In the genomic region with DNA sequence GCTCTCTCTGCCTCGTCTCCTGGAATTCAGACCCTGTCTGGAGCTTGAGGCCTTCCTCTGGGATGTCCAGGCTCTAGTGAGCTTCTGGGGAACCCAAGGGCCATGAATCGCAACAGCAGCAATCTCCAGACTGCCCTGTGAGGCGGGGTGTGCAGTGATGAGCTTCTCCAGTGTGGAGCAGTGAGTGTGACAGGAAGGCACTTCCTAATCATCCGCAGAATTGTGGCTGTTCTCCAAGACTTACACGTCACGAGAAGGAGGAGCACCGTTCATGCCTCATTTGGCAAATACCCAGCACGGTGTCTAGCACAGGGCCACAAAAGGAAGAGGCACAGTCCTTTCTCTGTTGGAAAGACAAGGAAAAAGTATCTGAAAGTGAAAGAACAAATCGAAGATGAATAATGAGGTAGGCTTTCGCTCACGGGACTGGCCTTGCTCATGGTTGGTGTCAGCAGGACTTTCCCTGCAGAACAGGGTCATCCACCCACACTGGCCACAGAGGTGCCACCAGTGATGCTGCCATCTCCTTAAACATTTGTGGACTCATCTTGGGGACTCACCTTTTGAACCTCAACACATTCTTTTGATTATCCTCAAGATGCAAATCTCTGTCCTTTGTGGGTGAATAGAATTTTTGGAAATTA, we compare ENCODE assay signal across 9 cellular contexts.
DNase-seq lines count a peak whose midpoint lies in the region; ATAC-seq, FAIRE-seq and TF ChIP-seq lines count a peak whose summit lies in the region.
"Had no signal": no experiment of that assay in that cellular context is flagged by ENCODE, and none has a peak within 500 bp of the region (broad histone marks: within the 10 kb centered on the region; RNA-seq: fewer than 3 reads in every experiment).

No MANE protein-coding gene starts in this region.

- peaks cover under 1 to 8% of the 10 kb centered on the region in 2 donors for H3K4me1 ChIP-seq in gastrocnemius medialis

- in situ Hi-C loops in gastrocnemius medialis (cut with MboI; ENCODE audit: low sequenced_read_pairs in 4 of 4): no loop called here

- no peak for TF ChIP-seq CTCF in gastrocnemius medialis (IDR thresholded peaks at IDR 0.05 in 4 of 5, conservative IDR thresholded peaks at IDR 0.05 in 1 of 5)

- peak; percentile 85 for FAIRE-seq in RCC 7860 (lab: Jason Lieb, UNC)

- intact Hi-C loops in Right ventricle myocardium inferior (cut with DNase I): loop anchor here (1.0 kb wide), 1 partner anchor 34 kb away; no protein-coding TSS in a partner anchor
- intact Hi-C loops in gastrocnemius medialis (cut with DNase I; ENCODE audit: low total_unique reads): no loop called here

- H3K4me3 ChIP-seq in gastrocnemius medialis: no peak overlapping the region

- ATAC-seq in GM18861 (IDR thresholded peaks at IDR 0.05; ENCODE audit: unreplicated experiment) (peak; percentile 45), Right ventricle myocardium inferior (peak; percentile 71), gastrocnemius medialis (peak; percentile 60 to 65), HG02870 (IDR thresholded peaks at IDR 0.05; ENCODE audit: unreplicated experiment) (no peak), GM18517 (IDR thresholded peaks at IDR 0.05; ENCODE audit: unreplicated experiment) (no peak)
- ATAC-seq in activated CD4-positive, CD25-positive, alpha-beta regulatory T cell treated with anti-CD3 and anti-CD28 coated beads, Interleukin-2, amount 50 U/mL, for 24 hours: no peak

- peak overlapping the region in 1 of 4 donors; percentile 50 for H3K27ac ChIP-seq in gastrocnemius medialis

- H3K9me3 ChIP-seq in gastrocnemius medialis: no peaks in the 10 kb centered on the region

- DNase-seq in RCC 7860 (ENCODE audit: low spot score): peak; percentile 93
- peak; percentile 63 for DNase-seq in Right ventricle myocardium inferior (ENCODE audit: missing footprints)
- DNase-seq in gastrocnemius medialis: peak in 1 of 2 donors; percentile 46
- no peak for DNase-seq in NCI-H226
- DNase-seq: mesendoderm had no signal

- no peaks in the 10 kb centered on the region for H3K27me3 ChIP-seq in gastrocnemius medialis

- no peak for TF ChIP-seq POLR2A in gastrocnemius medialis (IDR thresholded peaks at IDR 0.05)

- no peaks in the 10 kb centered on the region for H3K36me3 ChIP-seq in gastrocnemius medialis

Comparison
In these comparisons a context has a peak if more than half of its experiments do, and no peak if none do; other contexts are left out.
1. ATAC-seq: peak in GM18861 (single experiment), Right ventricle myocardium inferior (single experiment) and gastrocnemius medialis (2 of 2); none in HG02870 (single experiment), activated CD4-positive, CD25-positive, alpha-beta regulatory T cell treated with anti-CD3 and anti-CD28 coated beads, Interleukin-2, amount 50 U/mL, for 24 hours (0 of 2) and GM18517 (single experiment).